ENCODE assay signal across 15 cellular contexts in genomic region chr1:29417558-29417858, GRCh38.
DNase-seq lines count a peak whose midpoint lies in the region; ATAC-seq and TF ChIP-seq lines count a peak whose summit lies in the region.
"Had no signal": no experiment of that assay in that cellular context is flagged by ENCODE, and none has a peak within 500 bp of the region (broad histone marks: within the 10 kb centered on the region; RNA-seq: fewer than 3 reads in every experiment).

No MANE protein-coding gene starts in this region.

- H3K27ac ChIP-seq in uterus = peak overlapping the region; percentile 28 to 79

- ATAC-seq in GM18858 (IDR thresholded peaks at IDR 0.05; ENCODE audit: unreplicated experiment) = no peak

- intact Hi-C loops in uterus (cut with DNase I; ENCODE audit: low total_unique reads) = no loop called here

- H3K27ac Mint-ChIP-seq in osteocyte (ENCODE audit: unreplicated experiment) = no peak overlapping the region
- H3K27ac Mint-ChIP-seq: CD4-positive, alpha-beta memory T cell had no signal

- no peaks in the 10 kb centered on the region for H3K9me3 ChIP-seq in uterus

- DNase-seq in fibroblast of mammary gland (ENCODE audit: low read depth) (peak; percentile 28), osteocyte (ENCODE audit: extremely low spot score, unreplicated experiment) (peak; percentile 70), uterus (no peak), SIG-M5 (lab: John Stamatoyannopoulos, UW) (no peak)
- no peak for DNase-seq in stimulated activated CD4-positive, alpha-beta T cell treated with anti-CD3 and anti-CD28 coated beads, Interleukin-12 subunit alpha, Interleukin-12 subunit beta, amount 100 ng/mL, for 4 hours
- DNase-seq: C1 segment of cervical spinal cord; Calu3; CD4-positive, alpha-beta memory T cell; COR-L47; DMS53; DMS79 treated with DMSO at 0.1 percent for 48 hours; GF-D8; GOT3; HCEC 1CT had no signal

- H3K4me1 ChIP-seq in uterus = peaks cover 0 to 6% of the 10 kb centered on the region in 2 donors

- no peak for TF ChIP-seq POLR2A in uterus (IDR thresholded peaks at IDR 0.05)

- peaks cover 7% of the 10 kb centered on the region for H3K9me3 Mint-ChIP-seq in osteocyte (ENCODE audit: unreplicated experiment)

- no peak overlapping the region for H3K4me3 Mint-ChIP-seq in osteocyte (ENCODE audit: unreplicated experiment)
- H3K4me3 Mint-ChIP-seq: CD4-positive, alpha-beta memory T cell had no signal

- TF ChIP-seq CTCF in fibroblast of mammary gland (conservative IDR thresholded peaks at IDR 0.05; ENCODE audit: control insufficient read depth, insufficient read depth, low read depth, low read length) (no peak), osteocyte (IDR thresholded peaks at IDR 0.05) (no peak), uterus (IDR thresholded peaks at IDR 0.05) (no peak)

- H3K27me3 Mint-ChIP-seq in osteocyte (ENCODE audit: unreplicated experiment) = peaks cover 7% of the 10 kb centered on the region

- H3K4me3 ChIP-seq in fibroblast of mammary gland (ENCODE audit: control insufficient read depth, low read depth, low read length) = no peak overlapping the region
- no peak overlapping the region for H3K4me3 ChIP-seq in uterus

- H3K4me1 Mint-ChIP-seq in osteocyte (ENCODE audit: unreplicated experiment) = no peaks in the 10 kb centered on the region
- H3K4me1 Mint-ChIP-seq: CD4-positive, alpha-beta memory T cell had no signal

- no peaks in the 10 kb centered on the region for H3K36me3 Mint-ChIP-seq in osteocyte (ENCODE audit: unreplicated experiment)
- H3K36me3 Mint-ChIP-seq: CD4-positive, alpha-beta memory T cell had no signal

- H3K27me3 ChIP-seq in uterus = no peaks in the 10 kb centered on the region

- no peaks in the 10 kb centered on the region for H3K36me3 ChIP-seq in uterus

Comparison
In these comparisons a context has a peak if more than half of its experiments do, and no peak if none do; other contexts are left out.
1. DNase-seq: peak in fibroblast of mammary gland (single experiment) and osteocyte (single experiment); none in uterus (0 of 2), stimulated activated CD4-positive, alpha-beta T cell treated with anti-CD3 and anti-CD28 coated beads, Interleukin-12 subunit alpha, Interleukin-12 subunit beta, amount 100 ng/mL, for 4 hours (single experiment) and SIG-M5 (single experiment).